Comparison of ENCODE assay signal across 21 cellular contexts in the genomic region with DNA sequence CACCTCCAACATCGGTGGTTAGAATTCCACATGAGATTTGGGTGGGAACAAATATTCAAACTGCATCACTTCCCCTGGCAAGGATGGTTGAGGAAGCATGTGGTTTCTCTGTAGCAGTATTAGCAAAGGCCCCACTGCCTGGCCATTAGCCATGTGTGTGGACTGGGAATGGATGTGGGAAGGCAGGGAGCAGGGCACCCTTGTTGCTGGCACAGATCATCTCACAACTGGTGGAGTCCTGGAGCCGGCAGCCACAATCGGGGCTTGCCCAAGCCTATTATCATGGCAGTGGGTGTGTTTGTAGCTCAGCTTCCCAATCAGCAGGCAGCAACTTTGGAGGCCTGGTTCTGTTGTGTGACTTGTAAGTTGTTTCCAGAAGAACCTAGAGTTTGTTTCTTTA.
"Had no signal": no experiment of that assay in that cellular context is flagged by ENCODE, and none has a peak within 500 bp of the region (broad histone marks: within the 10 kb centered on the region; RNA-seq: fewer than 3 reads in every experiment).

No MANE protein-coding gene starts in this region.

- H3K36me3 ChIP-seq: spleen, thoracic aorta had no signal

- H3K4me3 Mint-ChIP-seq: activated CD4-positive, alpha-beta memory T cell treated with anti-CD3 and anti-CD28 coated beads, Interleukin-2, amount 10 ng/mL, durations not matched to agents 7 days and 5 days; activated naive CD4-positive, alpha-beta T cell treated with anti-CD3 and anti-CD28 coated beads, Interleukin-2, amount 10 ng/mL, durations not matched to agents 7 days and 5 days; activated T-cell treated with anti-CD3 and anti-CD28 coated beads, Interleukin-2, amount 50 U/mL, for 72 hours; T-helper 17 cell; type B pancreatic cell had no signal

- ATAC-seq: activated T-cell treated with anti-CD3 and anti-CD28 coated beads, Interleukin-2, amount 50 U/mL, for 72 hours; foreskin keratinocyte; left lobe of liver; T-helper 17 cell had no signal

- H3K27me3 ChIP-seq: foreskin keratinocyte, spleen had no signal

- H3K9me3 Mint-ChIP-seq: activated CD4-positive, alpha-beta memory T cell treated with anti-CD3 and anti-CD28 coated beads, Interleukin-2, amount 10 ng/mL, durations not matched to agents 7 days and 5 days; activated naive CD4-positive, alpha-beta T cell treated with anti-CD3 and anti-CD28 coated beads, Interleukin-2, amount 10 ng/mL, durations not matched to agents 7 days and 5 days; activated T-cell treated with anti-CD3 and anti-CD28 coated beads, Interleukin-2, amount 50 U/mL, for 72 hours; type B pancreatic cell had no signal

- H3K4me3 ChIP-seq: coronary artery, spleen, thoracic aorta had no signal

- H3K27ac ChIP-seq: coronary artery, epithelial cell of prostate, foreskin keratinocyte, spleen, thoracic aorta had no signal

- H3K27me3 Mint-ChIP-seq: activated naive CD4-positive, alpha-beta T cell treated with anti-CD3 and anti-CD28 coated beads, Interleukin-2, amount 10 ng/mL, durations not matched to agents 7 days and 5 days; T-helper 17 cell; type B pancreatic cell had no signal

- DNase-seq: activated CD4-positive, alpha-beta memory T cell treated with anti-CD3 and anti-CD28 coated beads, Interleukin-2, amount 10 ng/mL, durations not matched to agents 7 days and 5 days; activated CD4-positive, alpha-beta T cell treated with anti-CD3 and anti-CD28 coated beads for 48 hours; activated effector memory CD4-positive, alpha-beta T cell treated with Interleukin-2 at 50 U/mL for 16 hours; activated naive CD4-positive, alpha-beta T cell treated with anti-CD3 and anti-CD28 coated beads, Interleukin-2, amount 10 ng/mL, durations not matched to agents 7 days and 5 days; activated T-cell treated with anti-CD3 and anti-CD28 coated beads, Interleukin-2, amount 50 U/mL, for 72 hours; amygdala; cerebellar nuclear complex; foreskin keratinocyte; kidney; occipital lobe; retina; spleen; stimulated activated CD4-positive, alpha-beta T cell treated with anti-CD3 and anti-CD28 coated beads, Interleukin-4, amount 100 ng/mL, for 1 hour; stimulated activated naive CD4-positive, alpha-beta T cell; SW 1271; T-helper 17 cell had no signal

- H3K4me1 Mint-ChIP-seq: activated CD4-positive, alpha-beta memory T cell treated with anti-CD3 and anti-CD28 coated beads, Interleukin-2, amount 10 ng/mL, durations not matched to agents 7 days and 5 days; activated naive CD4-positive, alpha-beta T cell treated with anti-CD3 and anti-CD28 coated beads, Interleukin-2, amount 10 ng/mL, durations not matched to agents 7 days and 5 days had no signal

- H3K9me3 ChIP-seq: spleen, thoracic aorta had no signal

- H3K27ac Mint-ChIP-seq: activated CD4-positive, alpha-beta memory T cell treated with anti-CD3 and anti-CD28 coated beads, Interleukin-2, amount 10 ng/mL, durations not matched to agents 7 days and 5 days; activated naive CD4-positive, alpha-beta T cell treated with anti-CD3 and anti-CD28 coated beads, Interleukin-2, amount 10 ng/mL, durations not matched to agents 7 days and 5 days; activated T-cell treated with anti-CD3 and anti-CD28 coated beads, Interleukin-2, amount 50 U/mL, for 72 hours; T-helper 17 cell; type B pancreatic cell had no signal

- H3K36me3 Mint-ChIP-seq: activated naive CD4-positive, alpha-beta T cell treated with anti-CD3 and anti-CD28 coated beads, Interleukin-2, amount 10 ng/mL, durations not matched to agents 7 days and 5 days; type B pancreatic cell had no signal
